8 cellular contexts compared by ENCODE assay signal in the genomic region with DNA sequence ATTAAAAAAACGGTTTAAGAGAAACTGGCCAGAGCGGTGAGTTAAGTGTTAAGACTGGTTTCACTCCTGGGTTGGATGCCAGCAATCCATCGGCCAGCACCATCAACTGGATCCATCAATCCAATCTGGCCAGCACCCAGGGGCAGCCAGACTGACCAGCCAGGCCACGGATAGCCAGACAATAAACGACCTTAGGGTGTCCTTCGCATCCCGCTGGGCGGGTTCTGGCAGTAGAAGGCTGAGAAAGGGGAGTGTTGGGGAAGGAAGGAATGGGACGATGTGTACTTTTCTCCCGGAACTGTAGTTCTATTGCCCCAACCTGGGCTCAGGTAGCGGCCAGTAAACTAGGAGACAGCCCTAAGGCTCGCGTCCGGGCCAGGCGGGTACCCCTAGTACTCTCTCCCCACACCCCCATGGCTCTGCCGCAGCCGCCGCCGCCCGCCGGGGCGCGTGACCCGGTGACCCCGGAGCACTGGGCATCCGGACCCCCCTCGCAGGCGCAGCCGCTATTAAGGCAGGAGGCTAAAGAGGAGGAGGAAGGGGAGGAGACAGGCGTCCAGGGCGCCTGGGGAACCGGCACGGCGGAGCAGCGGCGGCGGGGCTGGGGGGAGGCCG. TPM values are rescaled to one million over a fixed set of nuclear protein-coding genes. Genes with fewer than 3 reads are reported as not detected.
DNase-seq lines count a peak whose midpoint lies in the region; ATAC-seq and TF ChIP-seq lines count a peak whose summit lies in the region.

CASD1 (plus strand) TSS at position 546 of the 615 bp plus-strand sequence. CDS start 276 bp downstream, outside the sequence.

- peaks cover 3% of the 10 kb centered on the region for H3K4me1 ChIP-seq in IMR-90 (ENCODE audit: control insufficient read depth, insufficient read depth, low read length)
- H3K4me1 ChIP-seq in hepatocyte (ENCODE audit: insufficient read depth), result peaks cover 26% of the 10 kb centered on the region

- POLR2A ChIA-PET in IMR-90 (lab: Charles Lee; ENCODE audit: unreplicated experiment), result no interaction called here

- peak within 1 kb of the TSS; percentile 92 for H4K91ac ChIP-seq in IMR-90 (ENCODE audit: insufficient read depth, low read depth, low read length)

- TF ChIP-seq CTCF in IMR-90 (conservative IDR thresholded peaks at IDR 0.05; ENCODE audit: low read depth, low read length) (no peak), hepatocyte (IDR thresholded peaks at IDR 0.05; ENCODE audit: poor library complexity) (no peak), retinal pigment epithelial cell (conservative IDR thresholded peaks at IDR 0.05; ENCODE audit: low read depth, low read length) (no peak)

- DNase-seq in EH (ENCODE audit: low read depth) (peak; percentile 50), IMR-90 (peak; percentile 1), SW480 (ENCODE audit: low spot score) (peak; percentile 61), amniotic epithelial cell (ENCODE audit: low read depth) (peak; percentile 22), hepatocyte (ENCODE audit: low spot score) (no peak), retinal pigment epithelial cell (ENCODE audit: low read depth) (no peak), NCI-H526 treated with DMSO at 0.1 percent for 48 hours (lab: John Stamatoyannopoulos, UW) (no peak)

- no peak within 1 kb of the TSS; the same call in 1 of the 2 replicates for H3K56ac ChIP-seq in IMR-90 (ENCODE audit: extremely low read depth, insufficient read depth, low read length)

- WGBS in IMR-90 (ENCODE audit: extremely low coverage in 2 of 2, insufficient read length in 1 of 2), 2 experiments, result no CpG with 5 or more reads among the region's 38 CpGs
- 6% methylated on average over 30 of the region's 38 CpGs for WGBS in hepatocyte (ENCODE audit: low lambda C conversion rate, missing lambda C conversion rate)

- 0 out of 2 replicates have a peak within 1 kb of the TSS, but pooled peaks have one; percentile 9 for H2BK20ac ChIP-seq in IMR-90 (ENCODE audit: low read depth, low read length)

- BruUV-seq in IMR-90 (replicated peaks; lab: Mats Ljungman, UMichigan), result no TSS peak

- peaks cover 45% of the 10 kb centered on the region for H3K79me2 ChIP-seq in hepatocyte

- H3K9me1 ChIP-seq in IMR-90 (ENCODE audit: insufficient read depth, low read length), result 0 out of 2 replicates have a peak, but pooled peaks cover 5% of the 10 kb centered on the region

- H2AFZ ChIP-seq in IMR-90 (replicated peaks; ENCODE audit: low read length, poor library complexity) (peak within 1 kb of the TSS; percentile 100), hepatocyte (peak within 1 kb of the TSS; percentile 96)

- H3K18ac ChIP-seq in IMR-90 (ENCODE audit: low read depth, low read length), result peak within 1 kb of the TSS; percentile 93

- peak within 1 kb of the TSS; percentile 80 for H2BK120ac ChIP-seq in IMR-90 (ENCODE audit: low read depth, low read length)

- H3K36me3 ChIP-seq in IMR-90 (ENCODE audit: control insufficient read depth, insufficient read depth, low read length) (no peaks in the 10 kb centered on the region), hepatocyte (replicated peaks; ENCODE audit: insufficient read depth, low read depth) (no peaks in the 10 kb centered on the region)

- H3K27ac ChIP-seq in IMR-90 (ENCODE audit: insufficient read depth, low read length) (peak within 1 kb of the TSS; percentile 90), hepatocyte (peak within 1 kb of the TSS; percentile 98)

- peak within 1 kb of the TSS; percentile 31; the same call in 1 of the 2 replicates for H3K23ac ChIP-seq in IMR-90 (ENCODE audit: low read depth, low read length)

- CTCF ChIA-PET in IMR-90 (lab: Yijun Ruan, JAX), result no interaction called here

- no peaks in the 10 kb centered on the region for H4K20me1 ChIP-seq in IMR-90 (ENCODE audit: insufficient read depth, low read length)
- H4K20me1 ChIP-seq in hepatocyte (ENCODE audit: insufficient read depth, poor library complexity, severe bottlenecking), result no peaks in the 10 kb centered on the region

- H2BK5ac ChIP-seq in IMR-90 (ENCODE audit: low read depth, low read length, poor library complexity, severe bottlenecking), result peak within 1 kb of the TSS; percentile 89

- peak; percentile 67 for ATAC-seq in GM21526 (IDR thresholded peaks at IDR 0.05; ENCODE audit: low FRiP score, unreplicated experiment)
- ATAC-seq in IMR-90 (ENCODE audit: low read depth), result peak; percentile 77

- peak within 1 kb of the TSS; percentile 89 for H3K9ac ChIP-seq in IMR-90 (ENCODE audit: low read depth, low read length)

- H3K27me3 ChIP-seq in IMR-90 (ENCODE audit: control insufficient read depth, insufficient read depth, low read length) (no peaks in the 10 kb centered on the region), hepatocyte (no peaks in the 10 kb centered on the region)

- peak within 1 kb of the TSS; percentile 91; the same call in 1 of the 3 replicates for H2BK15ac ChIP-seq in IMR-90 (ENCODE audit: low read depth, low read length)

- peak within 1 kb of the TSS; percentile 48; the same call in 1 of the 2 replicates for H3K14ac ChIP-seq in IMR-90 (replicated peaks; ENCODE audit: low read depth, low read length)

- TF ChIP-seq RAD21 in IMR-90 (IDR thresholded peaks at IDR 0.05; ENCODE audit: low read length), result no peak

- peaks cover 14 to 18% of the 10 kb centered on the region in 2 experiments; a peak in 3 of 4 replicates for H3K79me1 ChIP-seq in IMR-90 (ENCODE audit: low read depth in 1 of 2, low read length in 2 of 2)

- no peaks in the 10 kb centered on the region for H3K9me2 ChIP-seq in hepatocyte (replicated peaks; ENCODE audit: insufficient read depth)

- no peaks in the 10 kb centered on the region for H3K9me3 ChIP-seq in IMR-90 (ENCODE audit: control insufficient read depth, insufficient read depth, low read length)
- H3K9me3 ChIP-seq in hepatocyte (ENCODE audit: low read depth), result no peaks in the 10 kb centered on the region

- H3K4me2 ChIP-seq in IMR-90 (ENCODE audit: low read depth, low read length), result peak within 1 kb of the TSS; percentile 88
- peak within 1 kb of the TSS; percentile 82 for H3K4me2 ChIP-seq in hepatocyte

- dilution Hi-C loops in IMR-90 (cut with HindIII; ENCODE audit: low sequenced_read_pairs, unreplicated experiment), result no loop called here

- peak within 1 kb of the TSS; percentile 83 for H3K4ac ChIP-seq in IMR-90 (ENCODE audit: low read depth, low read length)

- in situ Hi-C loops in IMR-90 (cut with MboI; ENCODE audit: low sequenced_read_pairs), result no loop called here

- no peak within 1 kb of the TSS for H2AK5ac ChIP-seq in IMR-90 (ENCODE audit: low read depth, low read length)

- intact Hi-C loops in IMR-90 (cut with micrococcal nuclease), result no loop called here

- peak within 1 kb of the TSS; percentile 94 for H2AK9ac ChIP-seq in IMR-90 (replicated peaks; ENCODE audit: low read depth, low read length, poor library complexity)

- H4K8ac ChIP-seq in IMR-90 (ENCODE audit: low read depth in 2 of 2, low read length in 2 of 2), result peak within 1 kb of the TSS; percentile 79 to 98

- H4K5ac ChIP-seq in IMR-90 (ENCODE audit: low read depth, low read length), result peak within 1 kb of the TSS; percentile 95

- TF ChIP-seq POLR2A in IMR-90 (IDR thresholded peaks at IDR 0.05; ENCODE audit: low read depth, low read length), result no peak

- H3K4me3 ChIP-seq in IMR-90 (ENCODE audit: insufficient read depth, low read depth, low read length), result peak within 1 kb of the TSS; percentile 96
- H3K4me3 ChIP-seq in hepatocyte, result peak within 1 kb of the TSS; percentile 82
- peak within 1 kb of the TSS; percentile 72 for H3K4me3 ChIP-seq in retinal pigment epithelial cell (ENCODE audit: low read length)

TF ChIP-seq in IMR-90, 13 proteins besides CTCF, POLR2A, EP300 and RAD21:
- TF ChIP-seq SMC3 (IDR thresholded peaks at IDR 0.05; ENCODE audit: low read depth, low read length) (no peak), FOS (IDR thresholded peaks at IDR 0.05; ENCODE audit: low read depth, low read length) (no peak)
TF ChIP-seq in IMR-90: peak in this region for 0.

RNA-seq across cellular contexts. Expression of gene CASD1, which starts in this region (rescaled TPM):
- 4.5 and 11.9 TPM in 2 replicates for total RNA-seq in IMR-90 (2012; rRNA removed)
- 2.7 and 4.0 TPM in 2 replicates for polyA plus RNA-seq in IMR-90 (2012; rRNA removed)
- 0.46 and 0.47 TPM in 2 replicates for polyA plus RNA-seq in IMR-90 (2012; cell fraction: cytosol; rRNA removed)
- polyA plus RNA-seq in IMR-90 (2012; cell fraction: nucleus; rRNA removed; ENCODE audit: low replicate concordance), result 1.7 and 6.7 TPM in 2 replicates
- total RNA-seq in hepatocyte, result 43.3 and 51.1 TPM in 2 replicates
- polyA plus RNA-seq in hepatocyte, result 13.7 and 16.8 TPM in 2 replicates

Comparison
In these comparisons a context has a peak if more than half of its experiments do, and no peak if none do; other contexts are left out.
1. DNase-seq: peak in EH (single experiment), IMR-90 (single experiment), SW480 (single experiment) and amniotic epithelial cell (single experiment); none in hepatocyte (single experiment), retinal pigment epithelial cell (single experiment) and NCI-H526 treated with DMSO at 0.1 percent for 48 hours (single experiment).
2. Peak in every context shown above with its lines, with median percentiles within 50 percentile points of each other: H3K4me3 ChIP-seq.